ENCODE assay signal across 8 cellular contexts in genomic region chr16:30774367-30775130, GRCh38. TPM values are rescaled to one million over a fixed set of nuclear protein-coding genes. Genes with fewer than 3 reads are reported as not detected.
DNase-seq lines count a peak whose midpoint lies in the region; ATAC-seq, FAIRE-seq and TF ChIP-seq lines count a peak whose summit lies in the region.

No MANE protein-coding gene starts in this region.

- FAIRE-seq in H54 (lab: Jason Lieb, UNC) = no peak

- H3K9me3 Mint-ChIP-seq in effector memory CD8-positive, alpha-beta T cell = no peaks in the 10 kb centered on the region
- no peaks in the 10 kb centered on the region for H3K9me3 Mint-ChIP-seq in naive B cell

- peak; percentile 1 for ATAC-seq in effector memory CD8-positive, alpha-beta T cell (replicated peaks)
- no peak for ATAC-seq in naive B cell (ENCODE audit: low read depth in 2 of 2)

- peak overlapping the region; percentile 61 to 77 for H3K4me3 Mint-ChIP-seq in effector memory CD8-positive, alpha-beta T cell
- H3K4me3 Mint-ChIP-seq in naive B cell = peak overlapping the region; percentile 61 to 95 (median 88)

- H3K36me3 Mint-ChIP-seq in effector memory CD8-positive, alpha-beta T cell (ENCODE audit: insufficient read depth) = peaks cover 42% of the 10 kb centered on the region
- peaks cover 0 to 15% of the 10 kb centered on the region in 2 donors for H3K36me3 Mint-ChIP-seq in naive B cell

- peak; percentile 26 for DNase-seq in AG08395 (ENCODE audit: low spot score)
- no peak for DNase-seq in NB4 (ENCODE audit: low read depth)
- no peak for DNase-seq in effector memory CD8-positive, alpha-beta T cell
- no peak for DNase-seq in naive B cell
- no peak for DNase-seq in SHP77 treated with DMSO at 0.1 percent for 48 hours (lab: John Stamatoyannopoulos, UW)
- no peak for DNase-seq in GM10266 (ENCODE audit: extremely low spot score)
- no peak for DNase-seq in stimulated activated CD4-positive, alpha-beta T cell treated with anti-CD3 and anti-CD28 coated beads, Interleukin-12 subunit alpha, Interleukin-12 subunit beta, amount 100 ng/mL, for 4 hours
- DNase-seq in H54 (ENCODE audit: insufficient read length, low spot score) = no peak

- peaks cover 21 to 33% of the 10 kb centered on the region in 2 donors for H3K4me1 Mint-ChIP-seq in effector memory CD8-positive, alpha-beta T cell (ENCODE audit: low read depth in 2 of 2)
- peaks cover 25 to 48% (median 42%) of the 10 kb centered on the region in 3 donors for H3K4me1 Mint-ChIP-seq in naive B cell

- peak overlapping the region; percentile 69 to 78 for H3K27ac Mint-ChIP-seq in effector memory CD8-positive, alpha-beta T cell
- peak overlapping the region in 1 of 6 donors; percentile 89 for H3K27ac Mint-ChIP-seq in naive B cell

- TF ChIP-seq CTCF in NB4 (IDR thresholded peaks at IDR 0.05; ENCODE audit: low read depth, low read length) (no peak), GM10266 (IDR thresholded peaks at IDR 0.05; ENCODE audit: control insufficient read depth, insufficient read depth, low read depth, missing control alignments) (no peak)

- peak overlapping the region; percentile 77 for H3K4me3 ChIP-seq in NB4 (ENCODE audit: low read depth, low read length)

- peaks cover 6 to 12% of the 10 kb centered on the region in 2 donors for H3K27me3 Mint-ChIP-seq in effector memory CD8-positive, alpha-beta T cell
- peaks cover 6 to 21% (median 11%) of the 10 kb centered on the region in 3 donors for H3K27me3 Mint-ChIP-seq in naive B cell

- TF ChIP-seq POLR2A in NB4 (IDR thresholded peaks at IDR 0.05; ENCODE audit: extremely low read depth, insufficient read length) (peak; percentile 14), H54 (IDR thresholded peaks at IDR 0.05; ENCODE audit: low read depth, low read length) (no peak)

RNA-seq across cellular contexts. Expression of gene RNF40, which starts 12.4 kb away (rescaled TPM):
- polyA plus RNA-seq in naive B cell (ENCODE audit: low read depth in 6 of 6) = 10 to 100 TPM; 15.0 to 51.6 (median 28.8) TPM

RNA-seq across cellular contexts. Expression of gene ZNF629, which starts 12.5 kb away (rescaled TPM):
- polyA plus RNA-seq in naive B cell (ENCODE audit: low read depth in 6 of 6) = 1 to 10 TPM in 1 of 6 donors, under 1 TPM in 4, not detected in 1; 0.23 to 1.4 (median 0.45) TPM

RNA-seq across cellular contexts. Expression of gene CFAP119, which starts 12.7 kb away (rescaled TPM):
- polyA plus RNA-seq in naive B cell (ENCODE audit: low read depth in 6 of 6) = under 1 TPM; 0.16 to 0.88 (median 0.62) TPM

RNA-seq across cellular contexts. Expression of gene PHKG2, which starts 26.3 kb away (rescaled TPM):
- 10 to 100 TPM; 24.7 to 43.9 (median 29.8) TPM for polyA plus RNA-seq in naive B cell (ENCODE audit: low read depth in 6 of 6)
